In genomic region chr5:128539038-128539429, GRCh38 we compare ENCODE assay signal across 9 cellular contexts. TPM values are rescaled to one million over a fixed set of nuclear protein-coding genes. Genes with fewer than 3 reads are reported as not detected.
DNase-seq lines count a peak whose midpoint lies in the region; TF ChIP-seq lines count a peak whose summit lies in the region.
"Had no signal": no experiment of that assay in that cellular context is flagged by ENCODE, and none has a peak within 500 bp of the region (broad histone marks: within the 10 kb centered on the region; RNA-seq: fewer than 3 reads in every experiment).

No MANE protein-coding gene starts in this region.

- H3K36me3 ChIP-seq in brain microvascular endothelial cell (replicated peaks) (no peaks in the 10 kb centered on the region), spleen (no peaks in the 10 kb centered on the region)

- peaks cover 0 to 10% (median under 1%) of the 10 kb centered on the region in 8 donors for H3K9me3 ChIP-seq in spleen

- H3K27me3 ChIP-seq in HL-60 (ENCODE audit: insufficient read depth, poor library complexity, severe bottlenecking) (no peaks in the 10 kb centered on the region), brain microvascular endothelial cell (replicated peaks) (no peaks in the 10 kb centered on the region), spleen (replicated peaks in 1 of 7) (peaks cover 0 to 55% (median 38%) of the 10 kb centered on the region in 7 donors)

- in situ Hi-C loops in brain microvascular endothelial cell (cut with HindIII; ENCODE audit: low pct_ligation_motif_present, low sequenced_read_pairs) = no loop called here

- peaks cover 0 to 32% (median 20%) of the 10 kb centered on the region in 6 donors for H3K4me1 ChIP-seq in spleen

- TF ChIP-seq POLR2A in spleen (IDR thresholded peaks at IDR 0.05) = no peak

- peak overlapping the region; percentile 55 for H3K4me3 ChIP-seq in HL-60 (replicated peaks; ENCODE audit: insufficient read depth, low read length)
- H3K4me3 ChIP-seq in brain microvascular endothelial cell (ENCODE audit: low read depth, low read length) = peak overlapping the region; percentile 73
- H3K4me3 ChIP-seq in spleen = peak overlapping the region in 5 of 8 donors; percentile 25 to 68 (median 52)

- peak overlapping the region; percentile 87 for H3K27ac ChIP-seq in HL-60 (replicated peaks)
- no peak overlapping the region for H3K27ac ChIP-seq in brain microvascular endothelial cell
- H3K27ac ChIP-seq in spleen = peak overlapping the region in 1 of 8 donors; percentile 68

- whole genome bisulfite sequencing in spleen, 5 donors = 3 to 5% (median 4%) methylated on average over 8 to 20 of the region's 20 CpGs

- intact Hi-C loops in spleen (cut with DNase I; ENCODE audit: low total_unique reads) = no loop called here

- DNase-seq in HL-60 (ENCODE audit: low read depth in 1 of 2, low spot score in 1 of 2) = peak in 1 of 2 experiments; percentile 9
- no peak for DNase-seq in brain microvascular endothelial cell
- DNase-seq in iPS-NIHi11 (ENCODE audit: low spot score) = peak; percentile 17
- peak; percentile 64 for DNase-seq in spleen
- DNase-seq in activated CD4-positive, alpha-beta T cell treated with anti-CD3 and anti-CD28 coated beads, Interleukin-2, amount 50 U/mL, for 48 hours = no peak
- DNase-seq in activated naive CD4-positive, alpha-beta T cell treated with Interleukin-2 at 50 U/mL for 16 hours = no peak
- DNase-seq in ecto neural progenitor cell (ENCODE audit: low spot score) = no peak
- no peak for DNase-seq in OCI-M1 (lab: John Stamatoyannopoulos, UW)

- TF ChIP-seq CTCF in HL-60 (IDR thresholded peaks at IDR 0.05; ENCODE audit: insufficient read depth, low read length) (no peak), brain microvascular endothelial cell (IDR thresholded peaks at IDR 0.05; ENCODE audit: low read depth, low read length, missing control alignments) (no peak), spleen (IDR thresholded peaks at IDR 0.05 in 8 of 11, conservative IDR thresholded peaks at IDR 0.05 in 3 of 11) (no peak)

RNA-seq across cellular contexts. Expression of gene FBN2, which starts 1.0 kb away (rescaled TPM):
- 1 to 10 TPM; 2.1 to 7.6 (median 3.6) TPM for total RNA-seq in spleen
- under 1 TPM; 0.21 to 0.26 (median 0.24) TPM for polyA plus RNA-seq in spleen
- total RNA-seq: T-helper 2 cell treated with Interferon-gamma antibody and Interleukin-4, amounts not matched to agents 100 ng/mL and 5 ng/mL, for 36 hours had no signal

Comparison
In these comparisons a context has a peak if more than half of its experiments do, and no peak if none do; other contexts are left out.
1. DNase-seq: peak in iPS-NIHi11 (single experiment) and spleen (single experiment); none in brain microvascular endothelial cell (single experiment), activated CD4-positive, alpha-beta T cell treated with anti-CD3 and anti-CD28 coated beads, Interleukin-2, amount 50 U/mL, for 48 hours (0 of 2), activated naive CD4-positive, alpha-beta T cell treated with Interleukin-2 at 50 U/mL for 16 hours (single experiment), ecto neural progenitor cell (single experiment) and OCI-M1 (single experiment).
2. Peak in every context shown above with its lines, with median percentiles within 50 percentile points of each other: H3K4me3 ChIP-seq.